ENCODE assay signal across 1 cellular context in genomic region chr7:129775695-129776396, GRCh38.
A peak's percentile ranks its signal among the peaks of the same experiment; 100 is the strongest.
TF ChIP-seq lines count a peak whose summit lies in the region.

No MANE protein-coding gene starts in this region.

TF ChIP-seq in HEK293, 187 proteins besides CTCF, POLR2A, EP300 and RAD21 (continued from another document):
- TF ChIP-seq KLF17 (tag by site-specific recombination; IDR thresholded peaks at IDR 0.05): peak; percentile 83; the same call in 1 of the 2 replicates
